In genomic region chr1:95407146-95407863, GRCh38 we compare ENCODE assay signal across 21 cellular contexts.
A peak's percentile ranks its signal among the peaks of the same experiment; 100 is the strongest.
DNase-seq lines count a peak whose midpoint lies in the region; ATAC-seq lines count a peak whose summit lies in the region.
"Had no signal": no experiment of that assay in that cellular context is flagged by ENCODE, and none has a peak within 500 bp of the region (broad histone marks: within the 10 kb centered on the region; RNA-seq: fewer than 3 reads in every experiment).

No MANE protein-coding gene starts in this region.

- H3K4me3 ChIP-seq in adipocyte (ENCODE audit: low read length), result peak overlapping the region; percentile 61
- H3K4me3 ChIP-seq: BLaER1, thyroid gland had no signal

- ATAC-seq in HG02759 (IDR thresholded peaks at IDR 0.05; ENCODE audit: unreplicated experiment), result no peak
- ATAC-seq: activated CD4-positive, alpha-beta T cell treated with anti-CD3 and anti-CD28 coated beads for 36 hours; natural killer cell; SK-N-SH treated with all-trans-retinoic acid at 6 μM for 48 hours; stimulated activated memory B cell treated with anti-CD40 and anti-IgM and Interleukin-4, amounts not matched to agents 10 μg/mL and 1 μg/mL and 100 μg/mL, for 72 hours had no signal

- H3K4me3 Mint-ChIP-seq in activated naive CD4-positive, alpha-beta T cell treated with anti-CD3 and anti-CD28 coated beads, Interleukin-2, amount 10 ng/mL, durations not matched to agents 7 days and 5 days, result no peak overlapping the region
- H3K4me3 Mint-ChIP-seq: activated CD4-positive, alpha-beta T cell treated with anti-CD3 and anti-CD28 coated beads for 36 hours; central memory CD8-positive, alpha-beta T cell; natural killer cell; stimulated activated memory B cell treated with anti-CD40 and anti-IgM and Interleukin-4, amounts not matched to agents 10 μg/mL and 1 μg/mL and 100 μg/mL, for 72 hours had no signal

- peaks cover 3% of the 10 kb centered on the region for H3K27me3 ChIP-seq in adipocyte (replicated peaks; ENCODE audit: control insufficient read depth, insufficient read depth, low read length)
- H3K27me3 ChIP-seq: BLaER1, thyroid gland had no signal

- H3K9me3 Mint-ChIP-seq in activated naive CD4-positive, alpha-beta T cell treated with anti-CD3 and anti-CD28 coated beads, Interleukin-2, amount 10 ng/mL, durations not matched to agents 7 days and 5 days, result no peaks in the 10 kb centered on the region

- H3K4me1 ChIP-seq in adipocyte (ENCODE audit: control insufficient read depth, insufficient read depth, low read length), result no peaks in the 10 kb centered on the region
- H3K4me1 ChIP-seq: BLaER1, thyroid gland had no signal

- CTCF ChIA-PET in activated naive CD4-positive, alpha-beta T cell treated with anti-CD3 and anti-CD28 coated beads, Interleukin-2, amount 10 ng/mL, durations not matched to agents 7 days and 5 days (lab: Charles Lee), result no interaction called here

- H3K4me1 Mint-ChIP-seq in activated naive CD4-positive, alpha-beta T cell treated with anti-CD3 and anti-CD28 coated beads, Interleukin-2, amount 10 ng/mL, durations not matched to agents 7 days and 5 days, result no peaks in the 10 kb centered on the region
- H3K4me1 Mint-ChIP-seq: activated CD4-positive, alpha-beta T cell treated with anti-CD3 and anti-CD28 coated beads for 36 hours; central memory CD8-positive, alpha-beta T cell; natural killer cell; stimulated activated memory B cell treated with anti-CD40 and anti-IgM and Interleukin-4, amounts not matched to agents 10 μg/mL and 1 μg/mL and 100 μg/mL, for 72 hours had no signal

- H3K9me3 ChIP-seq in adipocyte (ENCODE audit: control insufficient read depth, low read length), result no peaks in the 10 kb centered on the region
- H3K9me3 ChIP-seq: BLaER1, thyroid gland had no signal

- no peaks in the 10 kb centered on the region for H3K27me3 Mint-ChIP-seq in activated naive CD4-positive, alpha-beta T cell treated with anti-CD3 and anti-CD28 coated beads, Interleukin-2, amount 10 ng/mL, durations not matched to agents 7 days and 5 days
- H3K27me3 Mint-ChIP-seq: stimulated activated memory B cell treated with anti-CD40 and anti-IgM and Interleukin-4, amounts not matched to agents 10 μg/mL and 1 μg/mL and 100 μg/mL, for 72 hours had no signal

- H3K9ac ChIP-seq in adipocyte (ENCODE audit: low read length), result no peak overlapping the region
- H3K9ac ChIP-seq: BLaER1 had no signal

- H3K36me3 Mint-ChIP-seq in activated naive CD4-positive, alpha-beta T cell treated with anti-CD3 and anti-CD28 coated beads, Interleukin-2, amount 10 ng/mL, durations not matched to agents 7 days and 5 days, result no peaks in the 10 kb centered on the region
- H3K36me3 Mint-ChIP-seq: stimulated activated memory B cell treated with anti-CD40 and anti-IgM and Interleukin-4, amounts not matched to agents 10 μg/mL and 1 μg/mL and 100 μg/mL, for 72 hours had no signal

- H3K27ac Mint-ChIP-seq in activated naive CD4-positive, alpha-beta T cell treated with anti-CD3 and anti-CD28 coated beads, Interleukin-2, amount 10 ng/mL, durations not matched to agents 7 days and 5 days, result no peak overlapping the region
- H3K27ac Mint-ChIP-seq: activated CD4-positive, alpha-beta T cell treated with anti-CD3 and anti-CD28 coated beads for 36 hours; natural killer cell; stimulated activated memory B cell treated with anti-CD40 and anti-IgM and Interleukin-4, amounts not matched to agents 10 μg/mL and 1 μg/mL and 100 μg/mL, for 72 hours had no signal

- DNase-seq in NCI-H2171 treated with DMSO at 0.1 percent for 48 hours (lab: John Stamatoyannopoulos, UW) (peak; percentile 84), NCI-H2171 (lab: John Stamatoyannopoulos, UW) (no peak), adipocyte (ENCODE audit: low read depth) (no peak), iPS-NIHi11 (ENCODE audit: low spot score) (peak; percentile 12), NCI-H510A treated with DMSO at 0.1 percent for 48 hours (lab: John Stamatoyannopoulos, UW) (no peak), NCI-H2081 (lab: John Stamatoyannopoulos, UW) (no peak)
- DNase-seq in activated naive CD4-positive, alpha-beta T cell treated with anti-CD3 and anti-CD28 coated beads, Interleukin-2, amount 10 ng/mL, durations not matched to agents 7 days and 5 days, result no peak
- DNase-seq: activated CD4-positive, alpha-beta T cell treated with anti-CD3 and anti-CD28 coated beads for 36 hours; activated effector memory CD4-positive, alpha-beta T cell treated with anti-CD3 and anti-CD28 coated beads, Interleukin-2, amount 50 U/mL, for 16 hours; GOT3; Karpas-422; natural killer cell; NCI-H1436 treated with DMSO at 0.1 percent for 48 hours; stimulated activated CD4-positive, alpha-beta T cell treated with anti-CD3 and anti-CD28 coated beads, Interleukin-12 subunit alpha, Interleukin-12 subunit beta, amount 100 ng/mL, for 4 hours; T1000; thyroid gland had no signal

- no peaks in the 10 kb centered on the region for H3K36me3 ChIP-seq in adipocyte (ENCODE audit: control insufficient read depth, insufficient read depth, low read length, severe bottlenecking)
- H3K36me3 ChIP-seq: BLaER1, thyroid gland had no signal

Comparison
In these comparisons a context has a peak if more than half of its experiments do, and no peak if none do; other contexts are left out.
1. DNase-seq: peak in NCI-H2171 treated with DMSO at 0.1 percent for 48 hours (single experiment) and iPS-NIHi11 (single experiment); none in NCI-H2171 (single experiment), adipocyte (single experiment), activated naive CD4-positive, alpha-beta T cell treated with anti-CD3 and anti-CD28 coated beads, Interleukin-2, amount 10 ng/mL, durations not matched to agents 7 days and 5 days (single experiment), NCI-H510A treated with DMSO at 0.1 percent for 48 hours (single experiment) and NCI-H2081 (0 of 2).